Comparison of ENCODE assay signal across 34 cellular contexts in genomic region chr13:91106565-91106964, GRCh38.
"Had no signal": no experiment of that assay in that cellular context is flagged by ENCODE, and none has a peak within 500 bp of the region (broad histone marks: within the 10 kb centered on the region; RNA-seq: fewer than 3 reads in every experiment).

No MANE protein-coding gene starts in this region.

- H3K4me3 ChIP-seq: MG63 had no signal

- H3K9me3 ChIP-seq: MG63 had no signal

- DNase-seq: Karpas-422, Kasumi-1, MG63, MM.1S, MV-4-11, NCI-H1048, NCI-H1092, NCI-H1092 treated with DMSO at 0.1 percent for 48 hours, NCI-H1105, NCI-H1105 treated with DMSO at 0.1 percent for 48 hours, NCI-H1417, NCI-H1417 treated with DMSO at 0.1 percent for 48 hours, NCI-H1436, NCI-H1436 treated with DMSO at 0.1 percent for 48 hours, NCI-H146, NCI-H1694, NCI-H1694 treated with DMSO at 0.1 percent for 48 hours, NCI-H187, NCI-H187 treated with DMSO at 0.1 percent for 48 hours, NCI-H1930, NCI-H2029, NCI-H2029 treated with DMSO at 0.1 percent for 48 hours, NCI-H2081, NCI-H2081 treated with DMSO at 0.1 percent for 48 hours, NCI-H2107, NCI-H2171, NCI-H2171 treated with DMSO at 0.1 percent for 48 hours, NCI-H2227 treated with DMSO at 0.1 percent for 48 hours, NCI-H226, NCI-H345, NCI-H446, NCI-H446 treated with DMSO at 0.1 percent for 48 hours, NCI-H510A, NCI-H510A treated with DMSO at 0.1 percent for 48 hours had no signal

- H3K36me3 ChIP-seq: MG63 had no signal
